21 cellular contexts compared by ENCODE assay signal in genomic region chr3:130728037-130728436, GRCh38. TPM values are rescaled to one million over a fixed set of nuclear protein-coding genes. Genes with fewer than 3 reads are reported as not detected.
DNase-seq lines count a peak whose midpoint lies in the region; ATAC-seq, FAIRE-seq and TF ChIP-seq lines count a peak whose summit lies in the region.
"Had no signal": no experiment of that assay in that cellular context is flagged by ENCODE, and none has a peak within 500 bp of the region (broad histone marks: within the 10 kb centered on the region; RNA-seq: fewer than 3 reads in every experiment).

No MANE protein-coding gene starts in this region.

- H2AFZ ChIP-seq in smooth muscle cell (ENCODE audit: low read depth): no peak overlapping the region
- H2AFZ ChIP-seq: GM23338 had no signal

- intact Hi-C loops in right lobe of liver (cut with DNase I): no loop called here

- H3K9ac ChIP-seq in smooth muscle cell (ENCODE audit: low read depth): no peak overlapping the region

- no peak overlapping the region for H3K4me2 ChIP-seq in smooth muscle cell

- peaks cover 8% of the 10 kb centered on the region for H3K79me2 ChIP-seq in smooth muscle cell (ENCODE audit: low read depth)

- H3K27me3 ChIP-seq in right lobe of liver (no peaks in the 10 kb centered on the region), smooth muscle cell (ENCODE audit: low read depth) (no peaks in the 10 kb centered on the region)
- H3K27me3 ChIP-seq: upper lobe of left lung had no signal

- peak; percentile 42 for FAIRE-seq in GM19239 (lab: Jason Lieb, UNC)

- H3K27ac ChIP-seq in right lobe of liver (peak overlapping the region in 2 of 3 donors; percentile 69), smooth muscle cell (ENCODE audit: low read depth) (peak overlapping the region; percentile 70)

- ATAC-seq in right lobe of liver (no peak), GM21576 (IDR thresholded peaks at IDR 0.05; ENCODE audit: unreplicated experiment) (no peak), HG03442 (IDR thresholded peaks at IDR 0.05; ENCODE audit: unreplicated experiment) (no peak)

- H3K4me1 ChIP-seq in right lobe of liver: peaks cover 0 to 47% (median 4%) of the 10 kb centered on the region in 4 donors
- peaks cover 11% of the 10 kb centered on the region for H3K4me1 ChIP-seq in smooth muscle cell (ENCODE audit: low read depth)

- H3F3A ChIP-seq in smooth muscle cell (ENCODE audit: low read depth): peaks cover 19% of the 10 kb centered on the region

- DNase-seq in GM19239 (ENCODE audit: insufficient read length, low spot score): no peak
- peak; percentile 34 for DNase-seq in cerebellar cortex (ENCODE audit: low spot score)
- DNase-seq in right lobe of liver: no peak
- DNase-seq in smooth muscle cell (lab: John Stamatoyannopoulos, UW; ENCODE audit: unreplicated experiment): no peak
- no peak for DNase-seq in OCI-M2 (lab: John Stamatoyannopoulos, UW; ENCODE audit: unreplicated experiment)
- no peak for DNase-seq in MV-4-11 (lab: John Stamatoyannopoulos, UW)
- DNase-seq: activated CD4-positive, CD25-positive, alpha-beta regulatory T cell treated with anti-CD3 and anti-CD28 coated beads, Interleukin-2, amount 50 U/mL, for 72 hours; activated CD8-positive, alpha-beta memory T cell treated with anti-CD3 and anti-CD28 coated beads for 24 hours; activated naive CD4-positive, alpha-beta T cell treated with anti-CD3 and anti-CD28 coated beads, Interleukin-2, amount 10 ng/mL, durations not matched to agents 7 days and 5 days; activated T-cell treated with anti-CD3 and anti-CD28 coated beads, Interleukin-2, amount 50 U/mL, for 72 hours; COR-L47; left colon; MM.1S; NCI-H1436 treated with DMSO at 0.1 percent for 48 hours; NCI-H2171 treated with DMSO at 0.1 percent for 48 hours; NCI-H526 treated with DMSO at 0.1 percent for 48 hours; occipital lobe; upper lobe of left lung had no signal

- H4K20me1 ChIP-seq in smooth muscle cell (ENCODE audit: low read depth): no peaks in the 10 kb centered on the region

- TF ChIP-seq POLR2A in right lobe of liver (IDR thresholded peaks at IDR 0.05): no peak

- no peak overlapping the region for H3K4me3 ChIP-seq in right lobe of liver
- no peak overlapping the region for H3K4me3 ChIP-seq in smooth muscle cell

- WGBS in right lobe of liver (ENCODE audit: insufficient coverage, low coverage, low lambda C conversion rate, missing lambda C conversion rate): 31% methylated on average over 2 of the region's 2 CpGs
- 99% methylated on average over 2 of the region's 2 CpGs for WGBS in smooth muscle cell (ENCODE audit: low lambda C conversion rate)

- H3K36me3 ChIP-seq in right lobe of liver: peaks cover 0 to 5% (median 0%) of the 10 kb centered on the region in 4 donors
- no peaks in the 10 kb centered on the region for H3K36me3 ChIP-seq in smooth muscle cell (ENCODE audit: low read depth)

- TF ChIP-seq CTCF in right lobe of liver (IDR thresholded peaks at IDR 0.05) (no peak), smooth muscle cell (IDR thresholded peaks at IDR 0.05; ENCODE audit: borderline replicate concordance, insufficient read depth, poor library complexity, severe bottlenecking) (no peak)

- H3K9me3 ChIP-seq in right lobe of liver: no peaks in the 10 kb centered on the region
- H3K9me3 ChIP-seq in smooth muscle cell (replicated peaks; ENCODE audit: low read depth): no peaks in the 10 kb centered on the region
- H3K9me3 ChIP-seq: upper lobe of left lung had no signal

RNA-seq across cellular contexts. Expression of gene PIK3R4, which starts 18.6 kb away (rescaled TPM):
- total RNA-seq in right lobe of liver (10 to 100 TPM; 15.3 to 35.3 (median 24.1) TPM), smooth muscle cell (46.4 and 48.0 TPM in 2 replicates)
- 18.3 and 19.7 TPM in 2 replicates for polyA plus RNA-seq in smooth muscle cell
